ENCODE assay signal across 19 cellular contexts in the genomic region with DNA sequence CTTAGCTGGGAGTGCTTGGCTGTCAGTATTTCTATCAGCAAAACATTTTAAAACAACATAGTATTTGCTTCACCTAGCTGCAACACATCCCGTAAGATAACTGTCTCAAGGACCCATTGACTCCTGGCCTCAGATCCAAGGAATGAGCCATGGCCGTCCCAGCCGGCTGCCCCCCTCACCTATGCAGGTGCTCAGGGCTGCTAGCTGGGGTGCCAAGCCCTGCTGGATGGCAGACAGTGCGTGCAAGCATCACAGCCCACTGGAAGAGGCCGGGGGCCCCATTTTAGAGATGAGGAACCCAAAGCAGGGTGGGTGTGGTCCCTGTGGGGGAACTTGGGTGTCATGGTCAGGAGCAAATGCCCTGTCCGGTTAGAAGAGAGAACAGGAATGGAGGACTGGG. TPM values are rescaled to one million over a fixed set of nuclear protein-coding genes. Genes with fewer than 3 reads are reported as not detected.
DNase-seq lines count a peak whose midpoint lies in the region; ATAC-seq, FAIRE-seq and TF ChIP-seq lines count a peak whose summit lies in the region.
"Had no signal": no experiment of that assay in that cellular context is flagged by ENCODE, and none has a peak within 500 bp of the region (broad histone marks: within the 10 kb centered on the region; RNA-seq: fewer than 3 reads in every experiment).

No MANE protein-coding gene starts in this region.

- BruUV-seq in endothelial cell of umbilical vein (replicated peaks; lab: Mats Ljungman, UMichigan): no TSS peak

- H3K4me1 Mint-ChIP-seq in activated naive CD4-positive, alpha-beta T cell treated with anti-CD3 and anti-CD28 coated beads, Interleukin-2, amount 50 U/mL, for 24 hours: no peaks in the 10 kb centered on the region
- peaks cover 23% of the 10 kb centered on the region for H3K4me1 Mint-ChIP-seq in stimulated activated effector memory CD8-positive, alpha-beta T cell treated with anti-CD3 and anti-CD28 coated beads, Interleukin-12 subunit alpha, Interleukin-12 subunit beta, amount 100 ng/mL, for 72 hours
- H3K4me1 Mint-ChIP-seq in type B pancreatic cell (ENCODE audit: unreplicated experiment): no peaks in the 10 kb centered on the region

- no peaks in the 10 kb centered on the region for H3K9me3 Mint-ChIP-seq in activated naive CD4-positive, alpha-beta T cell treated with anti-CD3 and anti-CD28 coated beads, Interleukin-2, amount 50 U/mL, for 24 hours
- H3K9me3 Mint-ChIP-seq in stimulated activated effector memory CD8-positive, alpha-beta T cell treated with anti-CD3 and anti-CD28 coated beads, Interleukin-12 subunit alpha, Interleukin-12 subunit beta, amount 100 ng/mL, for 72 hours: no peaks in the 10 kb centered on the region
- H3K9me3 Mint-ChIP-seq in type B pancreatic cell: no peaks in the 10 kb centered on the region

- CTCF ChIA-PET in endothelial cell of umbilical vein (lab: Charles Lee): no interaction called here

- intact Hi-C loops in endothelial cell of umbilical vein (cut with micrococcal nuclease): loop anchor here (10.0 kb wide), 1 partner anchor 437 kb away; no protein-coding TSS in a partner anchor

- H3K27ac ChIP-seq in RWPE2 (ENCODE audit: poor library complexity, severe bottlenecking) (peak overlapping the region; percentile 87), endothelial cell of umbilical vein (ENCODE audit: insufficient read depth, low read depth, low read length) (no peak overlapping the region)
- H3K27ac ChIP-seq: BLaER1, pancreas had no signal

- POLR2A ChIA-PET in endothelial cell of umbilical vein (lab: Charles Lee): interaction anchor here (0.6 kb wide), 1 partner anchor 723 kb away, joined by 4 read pairs; no protein-coding TSS in a partner anchor

- H3K4me1 ChIP-seq in RWPE2 (ENCODE audit: insufficient read depth, poor library complexity, severe bottlenecking) (peaks cover 9% of the 10 kb centered on the region), endothelial cell of umbilical vein (ENCODE audit: control insufficient read depth, extremely low read depth, insufficient read depth, low read length) (peaks cover 16% of the 10 kb centered on the region)

- FAIRE-seq in endothelial cell of umbilical vein (lab: Jason Lieb, UNC) (no peak), frontal cortex (lab: Jason Lieb, UNC) (no peak)
- FAIRE-seq: pancreas had no signal

- peaks cover 11% of the 10 kb centered on the region for H3K36me3 Mint-ChIP-seq in activated naive CD4-positive, alpha-beta T cell treated with anti-CD3 and anti-CD28 coated beads, Interleukin-2, amount 50 U/mL, for 24 hours
- peaks cover 91% of the 10 kb centered on the region for H3K36me3 Mint-ChIP-seq in stimulated activated effector memory CD8-positive, alpha-beta T cell treated with anti-CD3 and anti-CD28 coated beads, Interleukin-12 subunit alpha, Interleukin-12 subunit beta, amount 100 ng/mL, for 72 hours
- peaks cover 16% of the 10 kb centered on the region for H3K36me3 Mint-ChIP-seq in type B pancreatic cell

- no peak for DNase-seq in activated naive CD4-positive, alpha-beta T cell (lab: John Stamatoyannopoulos, UW)
- DNase-seq in RWPE2 (ENCODE audit: low spot score) (no peak), endothelial cell of umbilical vein (ENCODE audit: low read depth, low spot score) (no peak), type B pancreatic cell (ENCODE audit: extremely low spot score, unreplicated experiment) (no peak), frontal cortex (ENCODE audit: low spot score in 2 of 2) (no peak)
- no peak for DNase-seq in stimulated activated effector memory CD8-positive, alpha-beta T cell treated with anti-CD3 and anti-CD28 coated beads, Interleukin-12 subunit alpha, Interleukin-12 subunit beta, amount 100 ng/mL, for 72 hours (ENCODE audit: low spot score in 2 of 2)
- no peak for DNase-seq in stimulated activated CD8-positive, alpha-beta memory T cell treated with anti-CD3 and anti-CD28 coated beads, Interleukin-4, amount 100 ng/mL, for 48 hours
- DNase-seq: activated CD4-positive, alpha-beta T cell treated with anti-CD3 and anti-CD28 coated beads for 1 hour; activated gamma-delta T cell treated with Interleukin-2 at 50 U/mL for 16 hours; Kasumi-1; NCI-H1105 treated with DMSO at 0.1 percent for 48 hours; NCI-H2171 treated with DMSO at 0.1 percent for 48 hours; pancreas; stimulated activated CD4-positive, alpha-beta T cell treated with anti-CD3 and anti-CD28 coated beads, Interleukin-4, amount 100 ng/mL, for 24 hours had no signal

- H3K9me1 ChIP-seq in endothelial cell of umbilical vein (replicated peaks; ENCODE audit: control insufficient read depth, extremely low read depth, insufficient read depth, low read length): no peaks in the 10 kb centered on the region

- H3K36me3 ChIP-seq in RWPE2 (ENCODE audit: low read depth) (peaks cover 70% of the 10 kb centered on the region), endothelial cell of umbilical vein (ENCODE audit: control insufficient read depth in 2 of 2, extremely low read depth in 1 of 2, insufficient read depth in 2 of 2, low read length in 2 of 2) (peaks cover 16 to 53% of the 10 kb centered on the region in 2 experiments)

- no peak for TF ChIP-seq CTCF in RWPE2 (IDR thresholded peaks at IDR 0.05; ENCODE audit: poor library complexity, severe bottlenecking)
- TF ChIP-seq CTCF in endothelial cell of umbilical vein (IDR thresholded peaks at IDR 0.05; ENCODE audit: extremely low read depth in 1 of 2, insufficient read depth in 1 of 2, low read depth in 1 of 2, low read length in 2 of 2): no peak
- no peak for TF ChIP-seq CTCF in type B pancreatic cell (conservative IDR thresholded peaks at IDR 0.05)

- H2AFZ ChIP-seq in endothelial cell of umbilical vein (ENCODE audit: low read depth, low read length): no peak overlapping the region

- H3K4me3 Mint-ChIP-seq in activated naive CD4-positive, alpha-beta T cell treated with anti-CD3 and anti-CD28 coated beads, Interleukin-2, amount 50 U/mL, for 24 hours: no peak overlapping the region
- H3K4me3 Mint-ChIP-seq in stimulated activated effector memory CD8-positive, alpha-beta T cell treated with anti-CD3 and anti-CD28 coated beads, Interleukin-12 subunit alpha, Interleukin-12 subunit beta, amount 100 ng/mL, for 72 hours: no peak overlapping the region
- no peak overlapping the region for H3K4me3 Mint-ChIP-seq in type B pancreatic cell

- peak overlapping the region; percentile 30 for H3K27ac Mint-ChIP-seq in activated naive CD4-positive, alpha-beta T cell treated with anti-CD3 and anti-CD28 coated beads, Interleukin-2, amount 50 U/mL, for 24 hours
- H3K27ac Mint-ChIP-seq in stimulated activated effector memory CD8-positive, alpha-beta T cell treated with anti-CD3 and anti-CD28 coated beads, Interleukin-12 subunit alpha, Interleukin-12 subunit beta, amount 100 ng/mL, for 72 hours: peak overlapping the region; percentile 90
- no peak overlapping the region for H3K27ac Mint-ChIP-seq in type B pancreatic cell

- no peaks in the 10 kb centered on the region for H3K79me2 ChIP-seq in endothelial cell of umbilical vein (ENCODE audit: control insufficient read depth, insufficient read depth, low read length)

- ATAC-seq in RWPE2 (ENCODE audit: low read depth): no peak
- no peak for ATAC-seq in stimulated activated effector memory CD8-positive, alpha-beta T cell treated with anti-CD3 and anti-CD28 coated beads, Interleukin-12 subunit alpha, Interleukin-12 subunit beta, amount 100 ng/mL, for 72 hours
- ATAC-seq: pancreas had no signal

- TF ChIP-seq POLR2A in endothelial cell of umbilical vein (IDR thresholded peaks at IDR 0.05; ENCODE audit: low read depth, low read length): no peak

- H4K20me1 ChIP-seq in endothelial cell of umbilical vein (replicated peaks; ENCODE audit: control insufficient read depth, extremely low read depth, insufficient read depth, low read length): no peaks in the 10 kb centered on the region

- no peaks in the 10 kb centered on the region for H3K9me3 ChIP-seq in RWPE2 (ENCODE audit: severe bottlenecking)
- H3K9me3 ChIP-seq in endothelial cell of umbilical vein (replicated peaks; ENCODE audit: control insufficient read depth, insufficient read depth, low read length): no peaks in the 10 kb centered on the region
- H3K9me3 ChIP-seq: BLaER1, pancreas, thoracic aorta had no signal

- H3K4me3 ChIP-seq in RWPE2 (ENCODE audit: severe bottlenecking) (no peak overlapping the region), endothelial cell of umbilical vein (replicated peaks in 1 of 3; ENCODE audit: insufficient read depth in 1 of 3, low read depth in 1 of 3, low read length in 3 of 3) (no peak overlapping the region)
- H3K4me3 ChIP-seq: BLaER1, pancreas, skin epidermis, thoracic aorta had no signal

- no peaks in the 10 kb centered on the region for H3K27me3 Mint-ChIP-seq in activated naive CD4-positive, alpha-beta T cell treated with anti-CD3 and anti-CD28 coated beads, Interleukin-2, amount 50 U/mL, for 24 hours
- no peaks in the 10 kb centered on the region for H3K27me3 Mint-ChIP-seq in type B pancreatic cell

- dilution Hi-C loops in endothelial cell of umbilical vein (cut with MboI; ENCODE audit: extremely low pct_ligation_motif_present, low sequenced_read_pairs): no loop called here

- no peaks in the 10 kb centered on the region for H3K27me3 ChIP-seq in RWPE2 (ENCODE audit: insufficient read depth, poor library complexity, severe bottlenecking)
- H3K27me3 ChIP-seq in endothelial cell of umbilical vein (ENCODE audit: control insufficient read depth in 2 of 2, insufficient read depth in 2 of 2, low read length in 2 of 2): no peaks in the 10 kb centered on the region
- H3K27me3 ChIP-seq: BLaER1, pancreas had no signal

- H3K4me2 ChIP-seq in endothelial cell of umbilical vein (ENCODE audit: insufficient read depth, low read length): no peak overlapping the region
- H3K4me2 ChIP-seq: BLaER1 had no signal

- H3K9ac ChIP-seq in endothelial cell of umbilical vein (replicated peaks; ENCODE audit: extremely low read depth, insufficient read depth, low read length): no peak overlapping the region
- H3K9ac ChIP-seq: BLaER1 had no signal

RNA-seq across cellular contexts. Expression of gene PSMC3, which starts 8.5 kb away (rescaled TPM):
- 202 and 203 TPM in 2 replicates for total RNA-seq in endothelial cell of umbilical vein
- polyA plus RNA-seq in endothelial cell of umbilical vein: 153 and 179 TPM in 2 replicates
- polyA plus RNA-seq in endothelial cell of umbilical vein (2011; cell fraction: cytosol; rRNA removed): 233 and 266 TPM in 2 replicates
- 158 and 268 TPM in 2 replicates for polyA plus RNA-seq in endothelial cell of umbilical vein (2011; cell fraction: nucleus; rRNA removed)
- polyA plus RNA-seq in endothelial cell of umbilical vein (2012): 223 and 224 TPM in 2 replicates
- polyA minus RNA-seq in endothelial cell of umbilical vein: 113 and 125 TPM in 2 replicates
- 169 TPM for polyA minus RNA-seq in endothelial cell of umbilical vein (2011; cell fraction: cytosol; rRNA and poly(A)+ RNA removed)
- 47.0 and 56.1 TPM in 2 replicates for polyA minus RNA-seq in endothelial cell of umbilical vein (2011; cell fraction: nucleus; rRNA and poly(A)+ RNA removed)
- total RNA-seq in type B pancreatic cell (ENCODE audit: low replicate concordance): 104 and 141 TPM in 2 replicates
- total RNA-seq in frontal cortex: 104 TPM

RNA-seq across cellular contexts. Expression of gene SLC39A13, which starts 9.3 kb away (rescaled TPM):
- total RNA-seq in endothelial cell of umbilical vein (86.3 and 91.9 TPM in 2 replicates), type B pancreatic cell (ENCODE audit: low replicate concordance) (28.7 and 44.8 TPM in 2 replicates), frontal cortex (8.6 TPM)
- 94.3 and 124 TPM in 2 replicates for polyA plus RNA-seq in endothelial cell of umbilical vein
- 60.9 and 83.4 TPM in 2 replicates for polyA plus RNA-seq in endothelial cell of umbilical vein (2011; cell fraction: cytosol; rRNA removed)
- polyA plus RNA-seq in endothelial cell of umbilical vein (2011; cell fraction: nucleus; rRNA removed): 264 and 286 TPM in 2 replicates
- polyA plus RNA-seq in endothelial cell of umbilical vein (2012): 56.2 and 73.8 TPM in 2 replicates
- polyA minus RNA-seq in endothelial cell of umbilical vein: 37.9 and 49.8 TPM in 2 replicates
- 12.0 TPM for polyA minus RNA-seq in endothelial cell of umbilical vein (2011; cell fraction: cytosol; rRNA and poly(A)+ RNA removed)
- polyA minus RNA-seq in endothelial cell of umbilical vein (2011; cell fraction: nucleus; rRNA and poly(A)+ RNA removed): 30.5 and 39.8 TPM in 2 replicates

RNA-seq across cellular contexts. Expression of gene RAPSN, which starts 31.2 kb away (rescaled TPM):
- total RNA-seq in endothelial cell of umbilical vein: 1.6 TPM in 2 replicates
- polyA plus RNA-seq in endothelial cell of umbilical vein: 0.18 and 0.27 TPM in 2 replicates
- polyA plus RNA-seq in endothelial cell of umbilical vein (2011; cell fraction: cytosol; rRNA removed): 0.13 TPM in 1 of 2 replicates, not detected in the other
- polyA plus RNA-seq in endothelial cell of umbilical vein (2011; cell fraction: nucleus; rRNA removed): 0.95 and 1.2 TPM in 2 replicates
- not detected in 2 replicates for polyA plus RNA-seq in endothelial cell of umbilical vein (2012)
- polyA minus RNA-seq in endothelial cell of umbilical vein: 0.53 and 0.61 TPM in 2 replicates
- not detected for polyA minus RNA-seq in endothelial cell of umbilical vein (2011; cell fraction: cytosol; rRNA and poly(A)+ RNA removed)
- polyA minus RNA-seq in endothelial cell of umbilical vein (2011; cell fraction: nucleus; rRNA and poly(A)+ RNA removed): 1.8 and 4.5 TPM in 2 replicates
- total RNA-seq in type B pancreatic cell (ENCODE audit: low replicate concordance): 0.19 and 0.39 TPM in 2 replicates
- total RNA-seq in frontal cortex: not detected
- total RNA-seq: A172 had no signal

RNA-seq across cellular contexts. Expression of gene SPI1, which starts 39.4 kb away (rescaled TPM):
- not detected in 2 replicates for total RNA-seq in endothelial cell of umbilical vein
- polyA plus RNA-seq in endothelial cell of umbilical vein: not detected in 2 replicates
- polyA plus RNA-seq in endothelial cell of umbilical vein (2011; cell fraction: cytosol; rRNA removed): not detected in 2 replicates
- not detected in 2 replicates for polyA plus RNA-seq in endothelial cell of umbilical vein (2011; cell fraction: nucleus; rRNA removed)
- polyA plus RNA-seq in endothelial cell of umbilical vein (2012): not detected in 2 replicates
- polyA minus RNA-seq in endothelial cell of umbilical vein: 0.46 and 1.6 TPM in 2 replicates
- polyA minus RNA-seq in endothelial cell of umbilical vein (2011; cell fraction: cytosol; rRNA and poly(A)+ RNA removed): not detected
- polyA minus RNA-seq in endothelial cell of umbilical vein (2011; cell fraction: nucleus; rRNA and poly(A)+ RNA removed): not detected in 2 replicates
- not detected in 2 replicates for total RNA-seq in type B pancreatic cell (ENCODE audit: low replicate concordance)
- total RNA-seq in frontal cortex: 1.2 TPM
- total RNA-seq: A172 had no signal
